24 cellular contexts compared by ENCODE assay signal in genomic region chr5:144086295-144086694, GRCh38.
"Had no signal": no experiment of that assay in that cellular context is flagged by ENCODE, and none has a peak within 500 bp of the region (broad histone marks: within the 10 kb centered on the region; RNA-seq: fewer than 3 reads in every experiment).

No MANE protein-coding gene starts in this region.

- H3K27ac Mint-ChIP-seq: naive thymus-derived CD4-positive, alpha-beta T cell; nephron; neural progenitor cell; progenitor cell of endocrine pancreas; stimulated activated naive B cell treated with anti-CD40 and anti-IgM and Interleukin-4, amounts not matched to agents 10 μg/mL and 1 μg/mL and 100 μg/mL, for 72 hours; stimulated activated naive CD8-positive, alpha-beta T cell treated with anti-CD3 and anti-CD28 coated beads, Interleukin-15, Interleukin-2, amounts not matched to agents 100 ng/mL and 50 ng/mL, for 24 hours had no signal

- H3K9ac ChIP-seq: neural progenitor cell, parathyroid adenoma had no signal

- H3K36me3 ChIP-seq: esophagus muscularis mucosa, left lung, neural progenitor cell, right lobe of liver, thoracic aorta, tibial nerve, upper lobe of left lung had no signal

- FAIRE-seq: small intestine, urothelium cell line had no signal

- H3K4me2 ChIP-seq: neural progenitor cell had no signal

- H3K4me1 ChIP-seq: left lung, parathyroid adenoma, right lobe of liver had no signal

- DNase-seq: dorsolateral prefrontal cortex; effector CD4-positive, alpha-beta T cell; foreskin melanocyte; head of caudate nucleus; left cardiac atrium; left lung; mesendoderm; midbrain; naive thymus-derived CD4-positive, alpha-beta T cell; right lobe of liver; small intestine; stimulated activated CD4-positive, alpha-beta T cell treated with anti-CD3 and anti-CD28 coated beads, Interleukin-15, amount 100 ng/mL, for 24 hours; stimulated activated CD4-positive, alpha-beta T cell treated with anti-CD3 and anti-CD28 coated beads, Interleukin-2, amount 100 ng/mL, for 48 hours; stimulated activated naive B cell treated with anti-CD40 and anti-IgM and Interleukin-4, amounts not matched to agents 10 μg/mL and 1 μg/mL and 100 μg/mL, for 72 hours; upper lobe of left lung had no signal

- ATAC-seq: left cardiac atrium; left lung; naive thymus-derived CD4-positive, alpha-beta T cell; right lobe of liver; stimulated activated naive B cell treated with anti-CD40 and anti-IgM and Interleukin-4, amounts not matched to agents 10 μg/mL and 1 μg/mL and 100 μg/mL, for 72 hours had no signal

- H3K4me3 ChIP-seq: dorsolateral prefrontal cortex, esophagus muscularis mucosa, left lung, neural progenitor cell, right lobe of liver, thoracic aorta, tibial nerve, upper lobe of left lung had no signal

- H3K27ac ChIP-seq: dorsolateral prefrontal cortex, esophagus muscularis mucosa, left lung, neural progenitor cell, parathyroid adenoma, right lobe of liver, thoracic aorta, tibial nerve, upper lobe of left lung had no signal

- H3K27me3 Mint-ChIP-seq: stimulated activated naive B cell treated with anti-CD40 and anti-IgM and Interleukin-4, amounts not matched to agents 10 μg/mL and 1 μg/mL and 100 μg/mL, for 72 hours had no signal

- H3K36me3 Mint-ChIP-seq: stimulated activated naive B cell treated with anti-CD40 and anti-IgM and Interleukin-4, amounts not matched to agents 10 μg/mL and 1 μg/mL and 100 μg/mL, for 72 hours had no signal

- H3K27me3 ChIP-seq: dorsolateral prefrontal cortex, esophagus muscularis mucosa, left lung, neural progenitor cell, right lobe of liver, tibial nerve, upper lobe of left lung had no signal

- H2AFZ ChIP-seq: neural progenitor cell, parathyroid adenoma had no signal

- H3K79me2 ChIP-seq: parathyroid adenoma had no signal

- H3K4me3 Mint-ChIP-seq: naive thymus-derived CD4-positive, alpha-beta T cell; nephron; neural progenitor cell; stimulated activated naive B cell treated with anti-CD40 and anti-IgM and Interleukin-4, amounts not matched to agents 10 μg/mL and 1 μg/mL and 100 μg/mL, for 72 hours; stimulated activated naive CD8-positive, alpha-beta T cell treated with anti-CD3 and anti-CD28 coated beads, Interleukin-15, Interleukin-2, amounts not matched to agents 100 ng/mL and 50 ng/mL, for 24 hours had no signal

- H3K9me3 ChIP-seq: right lobe of liver had no signal
